1 cellular context compared by ENCODE assay signal in the genomic region with DNA sequence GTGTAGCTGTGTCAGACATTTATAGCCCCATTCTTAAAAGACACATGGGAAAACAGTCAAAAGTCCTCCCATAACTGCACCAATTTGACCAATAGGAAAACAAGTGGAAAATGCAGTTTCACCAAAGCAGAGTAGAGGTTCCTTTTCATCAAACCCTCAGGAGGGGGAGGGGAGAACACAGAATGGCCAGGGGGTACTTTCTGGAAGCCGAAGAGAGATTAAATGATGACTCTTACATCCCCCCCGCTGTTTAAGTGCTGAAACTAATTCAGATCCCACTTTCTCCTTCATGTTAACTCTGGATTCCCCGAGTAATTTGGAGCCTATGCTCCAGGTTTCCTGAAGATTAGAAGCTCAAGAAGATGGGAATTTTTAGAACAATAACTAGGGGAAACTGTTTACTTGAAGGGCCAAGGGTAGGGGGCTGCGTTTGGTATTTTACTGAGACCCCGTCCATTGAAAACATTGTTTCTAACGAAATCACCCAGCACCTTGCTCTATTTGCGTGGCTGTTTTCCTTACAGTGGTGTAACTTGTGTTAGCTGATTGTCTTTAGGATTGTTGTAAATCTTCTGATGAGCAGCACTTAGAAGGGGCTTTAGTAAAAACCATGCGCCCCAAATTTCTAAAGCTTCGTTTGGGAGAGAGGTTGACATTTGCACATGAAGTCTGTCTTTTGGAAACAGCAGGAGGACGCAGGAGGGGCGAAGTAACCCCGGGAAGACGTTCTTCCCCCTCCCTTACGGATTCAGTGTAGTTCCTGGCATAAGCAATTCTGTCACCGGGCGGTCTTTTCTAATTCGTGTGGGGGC.
TF ChIP-seq lines count a peak whose summit lies in the region.

No MANE protein-coding gene starts in this region.

TF ChIP-seq in HEK293, 187 proteins besides CTCF, POLR2A, EP300 and RAD21 (continued from another document and continues in another):
- TF ChIP-seq, protein P1, sequence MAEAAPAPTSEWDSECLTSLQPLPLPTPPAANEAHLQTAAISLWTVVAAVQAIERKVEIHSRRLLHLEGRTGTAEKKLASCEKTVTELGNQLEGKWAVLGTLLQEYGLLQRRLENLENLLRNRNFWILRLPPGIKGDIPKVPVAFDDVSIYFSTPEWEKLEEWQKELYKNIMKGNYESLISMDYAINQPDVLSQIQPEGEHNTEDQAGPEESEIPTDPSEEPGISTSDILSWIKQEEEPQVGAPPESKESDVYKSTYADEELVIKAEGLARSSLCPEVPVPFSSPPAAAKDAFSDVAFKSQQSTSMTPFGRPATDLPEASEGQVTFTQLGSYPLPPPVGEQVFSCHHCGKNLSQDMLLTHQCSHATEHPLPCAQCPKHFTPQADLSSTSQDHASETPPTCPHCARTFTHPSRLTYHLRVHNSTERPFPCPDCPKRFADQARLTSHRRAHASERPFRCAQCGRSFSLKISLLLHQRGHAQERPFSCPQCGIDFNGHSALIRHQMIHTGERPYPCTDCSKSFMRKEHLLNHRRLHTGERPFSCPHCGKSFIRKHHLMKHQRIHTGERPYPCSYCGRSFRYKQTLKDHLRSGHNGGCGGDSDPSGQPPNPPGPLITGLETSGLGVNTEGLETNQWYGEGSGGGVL (tag by site-specific recombination; IDR thresholded peaks at IDR 0.05), result 0 out of 2 replicates have a peak, but pooled peaks have one; percentile 28
- TF ChIP-seq, protein P2, sequence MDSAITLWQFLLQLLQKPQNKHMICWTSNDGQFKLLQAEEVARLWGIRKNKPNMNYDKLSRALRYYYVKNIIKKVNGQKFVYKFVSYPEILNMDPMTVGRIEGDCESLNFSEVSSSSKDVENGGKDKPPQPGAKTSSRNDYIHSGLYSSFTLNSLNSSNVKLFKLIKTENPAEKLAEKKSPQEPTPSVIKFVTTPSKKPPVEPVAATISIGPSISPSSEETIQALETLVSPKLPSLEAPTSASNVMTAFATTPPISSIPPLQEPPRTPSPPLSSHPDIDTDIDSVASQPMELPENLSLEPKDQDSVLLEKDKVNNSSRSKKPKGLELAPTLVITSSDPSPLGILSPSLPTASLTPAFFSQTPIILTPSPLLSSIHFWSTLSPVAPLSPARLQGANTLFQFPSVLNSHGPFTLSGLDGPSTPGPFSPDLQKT (IDR thresholded peaks at IDR 0.05; ENCODE audit: borderline replicate concordance, low read depth, low read length), result no peak
- TF ChIP-seq ZNF629 (tag by site-specific recombination; IDR thresholded peaks at IDR 0.05), result no peak
- TF ChIP-seq, protein P3, sequence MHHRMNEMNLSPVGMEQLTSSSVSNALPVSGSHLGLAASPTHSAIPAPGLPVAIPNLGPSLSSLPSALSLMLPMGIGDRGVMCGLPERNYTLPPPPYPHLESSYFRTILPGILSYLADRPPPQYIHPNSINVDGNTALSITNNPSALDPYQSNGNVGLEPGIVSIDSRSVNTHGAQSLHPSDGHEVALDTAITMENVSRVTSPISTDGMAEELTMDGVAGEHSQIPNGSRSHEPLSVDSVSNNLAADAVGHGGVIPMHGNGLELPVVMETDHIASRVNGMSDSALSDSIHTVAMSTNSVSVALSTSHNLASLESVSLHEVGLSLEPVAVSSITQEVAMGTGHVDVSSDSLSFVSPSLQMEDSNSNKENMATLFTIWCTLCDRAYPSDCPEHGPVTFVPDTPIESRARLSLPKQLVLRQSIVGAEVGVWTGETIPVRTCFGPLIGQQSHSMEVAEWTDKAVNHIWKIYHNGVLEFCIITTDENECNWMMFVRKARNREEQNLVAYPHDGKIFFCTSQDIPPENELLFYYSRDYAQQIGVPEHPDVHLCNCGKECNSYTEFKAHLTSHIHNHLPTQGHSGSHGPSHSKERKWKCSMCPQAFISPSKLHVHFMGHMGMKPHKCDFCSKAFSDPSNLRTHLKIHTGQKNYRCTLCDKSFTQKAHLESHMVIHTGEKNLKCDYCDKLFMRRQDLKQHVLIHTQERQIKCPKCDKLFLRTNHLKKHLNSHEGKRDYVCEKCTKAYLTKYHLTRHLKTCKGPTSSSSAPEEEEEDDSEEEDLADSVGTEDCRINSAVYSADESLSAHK (tag by site-specific recombination; IDR thresholded peaks at IDR 0.05), result peak; percentile 81
- TF ChIP-seq YY2 (tag by site-specific recombination; IDR thresholded peaks at IDR 0.05), result no peak
- TF ChIP-seq ZNF768 (tag by site-specific recombination; IDR thresholded peaks at IDR 0.05), result no peak
- no peak for TF ChIP-seq ZNF785 (tag by site-specific recombination; IDR thresholded peaks at IDR 0.05)
- TF ChIP-seq KLF1 (tag by site-specific recombination; IDR thresholded peaks at IDR 0.05), result no peak
- no peak for TF ChIP-seq SP3 (tag by site-specific recombination; IDR thresholded peaks at IDR 0.05)
- TF ChIP-seq ZNF707 (tag by site-specific recombination; IDR thresholded peaks at IDR 0.05), result no peak
- no peak for TF ChIP-seq ZNF239 (tag by site-specific recombination; IDR thresholded peaks at IDR 0.05)
- no peak for TF ChIP-seq ZNF585B (tag by site-specific recombination; IDR thresholded peaks at IDR 0.05)
- no peak for TF ChIP-seq ZNF624 (tag by site-specific recombination; IDR thresholded peaks at IDR 0.05)
- peak; percentile 80 for TF ChIP-seq TCF7L2 (IDR thresholded peaks at IDR 0.05; ENCODE audit: borderline replicate concordance, low read depth, low read length)
- TF ChIP-seq HOXC10 (CRISPR knock-in tag; IDR thresholded peaks at IDR 0.05), result no peak
- no peak for TF ChIP-seq ZNF324 (tag by site-specific recombination; IDR thresholded peaks at IDR 0.05)
- TF ChIP-seq, protein P4, sequence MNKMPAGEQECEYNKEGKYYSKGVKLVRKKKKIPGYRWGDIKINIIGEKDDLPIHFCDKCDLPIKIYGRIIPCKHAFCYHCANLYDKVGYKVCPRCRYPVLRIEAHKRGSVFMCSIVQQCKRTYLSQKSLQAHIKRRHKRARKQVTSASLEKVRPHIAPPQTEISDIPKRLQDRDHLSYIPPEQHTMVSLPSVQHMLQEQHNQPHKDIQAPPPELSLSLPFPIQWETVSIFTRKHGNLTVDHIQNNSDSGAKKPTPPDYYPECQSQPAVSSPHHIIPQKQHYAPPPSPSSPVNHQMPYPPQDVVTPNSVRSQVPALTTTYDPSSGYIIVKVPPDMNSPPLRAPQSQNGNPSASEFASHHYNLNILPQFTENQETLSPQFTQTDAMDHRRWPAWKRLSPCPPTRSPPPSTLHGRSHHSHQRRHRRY (tag by site-specific recombination; IDR thresholded peaks at IDR 0.05), result no peak
- TF ChIP-seq, protein P5, sequence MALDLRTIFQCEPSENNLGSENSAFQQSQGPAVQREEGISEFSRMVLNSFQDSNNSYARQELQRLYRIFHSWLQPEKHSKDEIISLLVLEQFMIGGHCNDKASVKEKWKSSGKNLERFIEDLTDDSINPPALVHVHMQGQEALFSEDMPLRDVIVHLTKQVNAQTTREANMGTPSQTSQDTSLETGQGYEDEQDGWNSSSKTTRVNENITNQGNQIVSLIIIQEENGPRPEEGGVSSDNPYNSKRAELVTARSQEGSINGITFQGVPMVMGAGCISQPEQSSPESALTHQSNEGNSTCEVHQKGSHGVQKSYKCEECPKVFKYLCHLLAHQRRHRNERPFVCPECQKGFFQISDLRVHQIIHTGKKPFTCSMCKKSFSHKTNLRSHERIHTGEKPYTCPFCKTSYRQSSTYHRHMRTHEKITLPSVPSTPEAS (tag by site-specific recombination; IDR thresholded peaks at IDR 0.05), result no peak
- TF ChIP-seq REPIN1 (tag by site-specific recombination; IDR thresholded peaks at IDR 0.05; ENCODE audit: low read depth), result no peak
- TF ChIP-seq GLIS1 (tag by site-specific recombination; IDR thresholded peaks at IDR 0.05), result peak; percentile 95
- peak; percentile 26; the same call in 1 of the 2 replicates for TF ChIP-seq ZNF843 (tag by site-specific recombination; IDR thresholded peaks at IDR 0.05)
- no peak for TF ChIP-seq ZNF133 (tag by site-specific recombination; IDR thresholded peaks at IDR 0.05)
- TF ChIP-seq ZNF747 (tag by site-specific recombination; IDR thresholded peaks at IDR 0.05), result no peak
- TF ChIP-seq ZNF544 (tag by site-specific recombination; IDR thresholded peaks at IDR 0.05), result no peak
- TF ChIP-seq RBAK (tag by site-specific recombination; IDR thresholded peaks at IDR 0.05), result no peak
- no peak for TF ChIP-seq HOXA7 (CRISPR knock-in tag; IDR thresholded peaks at IDR 0.05; ENCODE audit: borderline replicate concordance)
- no peak for TF ChIP-seq BCL11A (tag by site-specific recombination; IDR thresholded peaks at IDR 0.05; ENCODE audit: low read depth)
- TF ChIP-seq ZNF2 (tag by site-specific recombination; IDR thresholded peaks at IDR 0.05), result no peak
- peak; percentile 84 for TF ChIP-seq FEZF1 (tag by site-specific recombination; IDR thresholded peaks at IDR 0.05)
- TF ChIP-seq, protein P6, sequence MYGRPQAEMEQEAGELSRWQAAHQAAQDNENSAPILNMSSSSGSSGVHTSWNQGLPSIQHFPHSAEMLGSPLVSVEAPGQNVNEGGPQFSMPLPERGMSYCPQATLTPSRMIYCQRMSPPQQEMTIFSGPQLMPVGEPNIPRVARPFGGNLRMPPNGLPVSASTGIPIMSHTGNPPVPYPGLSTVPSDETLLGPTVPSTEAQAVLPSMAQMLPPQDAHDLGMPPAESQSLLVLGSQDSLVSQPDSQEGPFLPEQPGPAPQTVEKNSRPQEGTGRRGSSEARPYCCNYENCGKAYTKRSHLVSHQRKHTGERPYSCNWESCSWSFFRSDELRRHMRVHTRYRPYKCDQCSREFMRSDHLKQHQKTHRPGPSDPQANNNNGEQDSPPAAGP (tag by site-specific recombination; IDR thresholded peaks at IDR 0.05), result no peak
- TF ChIP-seq, protein P7, sequence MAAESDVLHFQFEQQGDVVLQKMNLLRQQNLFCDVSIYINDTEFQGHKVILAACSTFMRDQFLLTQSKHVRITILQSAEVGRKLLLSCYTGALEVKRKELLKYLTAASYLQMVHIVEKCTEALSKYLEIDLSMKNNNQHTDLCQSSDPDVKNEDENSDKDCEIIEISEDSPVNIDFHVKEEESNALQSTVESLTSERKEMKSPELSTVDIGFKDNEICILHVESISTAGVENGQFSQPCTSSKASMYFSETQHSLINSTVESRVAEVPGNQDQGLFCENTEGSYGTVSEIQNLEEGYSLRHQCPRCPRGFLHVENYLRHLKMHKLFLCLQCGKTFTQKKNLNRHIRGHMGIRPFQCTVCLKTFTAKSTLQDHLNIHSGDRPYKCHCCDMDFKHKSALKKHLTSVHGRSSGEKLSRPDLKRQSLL (tag by site-specific recombination; IDR thresholded peaks at IDR 0.05), result 0 out of 2 replicates have a peak, but pooled peaks have one; percentile 35
- TF ChIP-seq, protein P8, sequence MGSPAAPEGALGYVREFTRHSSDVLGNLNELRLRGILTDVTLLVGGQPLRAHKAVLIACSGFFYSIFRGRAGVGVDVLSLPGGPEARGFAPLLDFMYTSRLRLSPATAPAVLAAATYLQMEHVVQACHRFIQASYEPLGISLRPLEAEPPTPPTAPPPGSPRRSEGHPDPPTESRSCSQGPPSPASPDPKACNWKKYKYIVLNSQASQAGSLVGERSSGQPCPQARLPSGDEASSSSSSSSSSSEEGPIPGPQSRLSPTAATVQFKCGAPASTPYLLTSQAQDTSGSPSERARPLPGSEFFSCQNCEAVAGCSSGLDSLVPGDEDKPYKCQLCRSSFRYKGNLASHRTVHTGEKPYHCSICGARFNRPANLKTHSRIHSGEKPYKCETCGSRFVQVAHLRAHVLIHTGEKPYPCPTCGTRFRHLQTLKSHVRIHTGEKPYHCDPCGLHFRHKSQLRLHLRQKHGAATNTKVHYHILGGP (tag by site-specific recombination; IDR thresholded peaks at IDR 0.05), result no peak
- TF ChIP-seq ZNF221 (tag by site-specific recombination; IDR thresholded peaks at IDR 0.05; ENCODE audit: borderline replicate concordance), result no peak
- no peak for TF ChIP-seq ZNF677 (tag by site-specific recombination; IDR thresholded peaks at IDR 0.05)
- TF ChIP-seq ZNF561 (tag by site-specific recombination; IDR thresholded peaks at IDR 0.05; ENCODE audit: borderline replicate concordance), result 0 out of 2 replicates have a peak, but pooled peaks have one; percentile 47
- TF ChIP-seq ZNF37A (tag by site-specific recombination; IDR thresholded peaks at IDR 0.05), result no peak
- TF ChIP-seq SP2 (tag by site-specific recombination; IDR thresholded peaks at IDR 0.05), result peak; percentile 34
- TF ChIP-seq ZNF433 (tag by site-specific recombination; IDR thresholded peaks at IDR 0.05; ENCODE audit: low read depth), result no peak
- TF ChIP-seq ZNF501 (tag by site-specific recombination; IDR thresholded peaks at IDR 0.05), result no peak
- TF ChIP-seq ZNF626 (tag by site-specific recombination; IDR thresholded peaks at IDR 0.05), result no peak
- peak; percentile 38; the same call in 1 of the 2 replicates for TF ChIP-seq ZIC2 (tag by site-specific recombination; IDR thresholded peaks at IDR 0.05)
- TF ChIP-seq, protein P9, sequence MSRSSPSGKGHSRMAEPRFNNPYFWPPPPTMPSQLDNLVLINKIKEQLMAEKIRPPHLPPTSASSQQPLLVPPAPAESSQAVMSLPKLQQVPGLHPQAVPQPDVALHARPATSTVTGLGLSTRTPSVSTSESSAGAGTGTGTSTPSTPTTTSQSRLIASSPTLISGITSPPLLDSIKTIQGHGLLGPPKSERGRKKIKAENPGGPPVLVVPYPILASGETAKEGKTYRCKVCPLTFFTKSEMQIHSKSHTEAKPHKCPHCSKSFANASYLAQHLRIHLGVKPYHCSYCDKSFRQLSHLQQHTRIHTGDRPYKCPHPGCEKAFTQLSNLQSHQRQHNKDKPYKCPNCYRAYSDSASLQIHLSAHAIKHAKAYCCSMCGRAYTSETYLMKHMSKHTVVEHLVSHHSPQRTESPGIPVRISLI (tag by site-specific recombination; IDR thresholded peaks at IDR 0.05), result no peak
- TF ChIP-seq ZNF777 (tag by site-specific recombination; IDR thresholded peaks at IDR 0.05; ENCODE audit: borderline replicate concordance), result no peak
- no peak for TF ChIP-seq ZNF514 (tag by site-specific recombination; IDR thresholded peaks at IDR 0.05)
- TF ChIP-seq ZNF184 (tag by site-specific recombination; IDR thresholded peaks at IDR 0.05), result no peak
- peak; percentile 63 for TF ChIP-seq ZBTB17 (tag by site-specific recombination; IDR thresholded peaks at IDR 0.05)
- TF ChIP-seq ZBTB20 (tag by site-specific recombination; IDR thresholded peaks at IDR 0.05), result 0 out of 2 replicates have a peak, but pooled peaks have one; percentile 9
- TF ChIP-seq GLIS2 (tag by site-specific recombination; IDR thresholded peaks at IDR 0.05), result peak; percentile 11
- TF ChIP-seq, protein P10, sequence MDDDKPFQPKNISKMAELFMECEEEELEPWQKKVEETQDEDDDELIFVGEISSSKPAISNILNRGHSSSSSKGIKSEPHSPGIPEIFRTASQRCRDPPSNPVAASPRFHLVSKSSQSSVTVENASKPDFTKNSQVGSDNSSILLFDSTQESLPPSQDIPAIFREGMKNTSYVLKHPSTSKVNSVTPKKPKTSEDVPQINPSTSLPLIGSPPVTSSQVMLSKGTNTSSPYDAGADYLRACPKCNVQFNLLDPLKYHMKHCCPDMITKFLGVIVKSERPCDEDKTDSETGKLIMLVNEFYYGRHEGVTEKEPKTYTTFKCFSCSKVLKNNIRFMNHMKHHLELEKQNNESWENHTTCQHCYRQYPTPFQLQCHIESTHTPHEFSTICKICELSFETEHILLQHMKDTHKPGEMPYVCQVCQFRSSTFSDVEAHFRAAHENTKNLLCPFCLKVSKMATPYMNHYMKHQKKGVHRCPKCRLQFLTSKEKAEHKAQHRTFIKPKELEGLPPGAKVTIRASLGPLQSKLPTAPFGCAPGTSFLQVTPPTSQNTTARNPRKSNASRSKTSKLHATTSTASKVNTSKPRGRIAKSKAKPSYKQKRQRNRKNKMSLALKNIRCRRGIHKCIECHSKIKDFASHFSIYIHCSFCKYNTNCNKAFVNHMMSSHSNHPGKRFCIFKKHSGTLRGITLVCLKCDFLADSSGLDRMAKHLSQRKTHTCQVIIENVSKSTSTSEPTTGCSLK (tag by site-specific recombination; IDR thresholded peaks at IDR 0.05), result no peak
- peak; percentile 35; the same call in 1 of the 2 replicates for TF ChIP-seq ZNF76 (tag by site-specific recombination; IDR thresholded peaks at IDR 0.05; ENCODE audit: borderline replicate concordance, low read depth)
- TF ChIP-seq ZBTB48 (tag by site-specific recombination; IDR thresholded peaks at IDR 0.05), result no peak
- TF ChIP-seq ZNF830 (tag by site-specific recombination; IDR thresholded peaks at IDR 0.05; ENCODE audit: low read depth), result no peak
